Comparison of ENCODE assay signal across 10 cellular contexts in genomic region chr15:55254916-55255679, GRCh38. TPM values are rescaled to one million over a fixed set of nuclear protein-coding genes. Genes with fewer than 3 reads are reported as not detected.
A peak's percentile ranks its signal among the peaks of the same experiment; 100 is the strongest.
DNase-seq lines count a peak whose midpoint lies in the region; ATAC-seq, FAIRE-seq and TF ChIP-seq lines count a peak whose summit lies in the region.
"Had no signal": no experiment of that assay in that cellular context is flagged by ENCODE, and none has a peak within 500 bp of the region (broad histone marks: within the 10 kb centered on the region; RNA-seq: fewer than 3 reads in every experiment).

No MANE protein-coding gene starts in this region.

- no peaks in the 10 kb centered on the region for H3K9me3 ChIP-seq in liver (ENCODE audit: control insufficient read depth in 4 of 4, low read length in 3 of 4)
- H3K9me3 ChIP-seq in HepG2 (ENCODE audit: low read length): no peaks in the 10 kb centered on the region

- peak overlapping the region; percentile 91 for H3K27ac Mint-ChIP-seq in central memory CD8-positive, alpha-beta T cell (ENCODE audit: low read depth)

- peak overlapping the region in 1 of 2 donors; percentile 69 for H3K9ac ChIP-seq in liver (ENCODE audit: low read depth in 1 of 2, low read length in 2 of 2)
- no peak overlapping the region for H3K9ac ChIP-seq in HepG2 (ENCODE audit: insufficient read depth, low read depth, low read length)

- H3K4me1 Mint-ChIP-seq in central memory CD8-positive, alpha-beta T cell: peaks cover 77% of the 10 kb centered on the region

- no peak for TF ChIP-seq CTCF in liver (IDR thresholded peaks at IDR 0.05; ENCODE audit: low read depth, low read length, missing input control)
- TF ChIP-seq CTCF in HepG2 (CRISPR knock-in tag; IDR thresholded peaks at IDR 0.05): no peak

- 63% methylated on average over 4 of the region's 4 CpGs for WGBS in liver
- 68% methylated on average over 4 of the region's 4 CpGs for WGBS in HepG2 (ENCODE audit: low lambda C conversion rate)

- H3K36me3 ChIP-seq in liver (ENCODE audit: control insufficient read depth in 4 of 4, insufficient read depth in 3 of 4, low read depth in 1 of 4, low read length in 3 of 4): no peaks in the 10 kb centered on the region
- no peaks in the 10 kb centered on the region for H3K36me3 ChIP-seq in HepG2 (replicated peaks in 1 of 2; ENCODE audit: control insufficient read depth in 1 of 2, insufficient read depth in 2 of 2, low read length in 2 of 2)

- BruUV-seq in HepG2 (replicated peaks; lab: Mats Ljungman, UMichigan): no TSS peak

- peak overlapping the region; percentile 26 to 30 (median 27) for H3K4me3 ChIP-seq in liver (ENCODE audit: low read depth in 1 of 3, low read length in 3 of 3)
- H3K4me3 ChIP-seq in HepG2 (replicated peaks in 1 of 3; ENCODE audit: insufficient read depth in 1 of 3, low read depth in 2 of 3, low read length in 3 of 3): no peak overlapping the region

- H3K27me3 ChIP-seq in liver (ENCODE audit: control insufficient read depth in 4 of 4, insufficient read depth in 4 of 4, low read length in 3 of 4): no peaks in the 10 kb centered on the region
- H3K27me3 ChIP-seq in HepG2 (ENCODE audit: control insufficient read depth in 1 of 2, insufficient read depth in 2 of 2, low read length in 2 of 2): no peaks in the 10 kb centered on the region

- POLR2A ChIA-PET in HepG2 (lab: Yijun Ruan, JAX): no interaction called here

- H3K27ac ChIP-seq in liver (ENCODE audit: low read depth in 1 of 2, low read length in 2 of 2) (peak overlapping the region; percentile 49 to 63), HepG2 (ENCODE audit: extremely low read length, insufficient read depth, low read length) (no peak overlapping the region), caudate nucleus (ENCODE audit: low read depth, low read length) (no peak overlapping the region)

- no peaks in the 10 kb centered on the region for H3K79me2 ChIP-seq in HepG2 (ENCODE audit: insufficient read depth, low read length)

- no peaks in the 10 kb centered on the region for H3K9me3 Mint-ChIP-seq in central memory CD8-positive, alpha-beta T cell

- in situ Hi-C loops in HepG2 (cut with HindIII; ENCODE audit: extremely low pct_ligation_motif_present, low pct_unique_long_range_greater_than_20kb): no loop called here

- peak overlapping the region; percentile 83 for H3K4me3 Mint-ChIP-seq in central memory CD8-positive, alpha-beta T cell

- H3K4me2 ChIP-seq in HepG2 (ENCODE audit: low read depth, low read length): no peak overlapping the region

- intact Hi-C loops in HepG2 (cut with micrococcal nuclease; ENCODE audit: unreplicated experiment): no loop called here

- no peak for DNase-seq in HepG2 (ENCODE audit: low spot score)
- no peak for DNase-seq in central memory CD8-positive, alpha-beta T cell (ENCODE audit: low spot score in 2 of 2)
- DNase-seq in Ammon's horn (ENCODE audit: low spot score): no peak
- DNase-seq in caudate nucleus (lab: John Stamatoyannopoulos, UW): no peak
- DNase-seq: H7, NCI-H524 had no signal

- CTCF ChIA-PET in HepG2 (lab: Yijun Ruan, JAX; ENCODE audit: low intra/inter-chr PET ratio, low total read pairs): no interaction called here

- TF ChIP-seq EP300 in HepG2 (IDR thresholded peaks at IDR 0.05; ENCODE audit: low read depth in 2 of 2, low read length in 2 of 2) (no peak), HepG2 (CRISPR knock-in tag; IDR thresholded peaks at IDR 0.05; ENCODE audit: borderline replicate concordance) (no peak)

- no peak for FAIRE-seq in HepG2 (lab: Jason Lieb, UNC)

- TF ChIP-seq POLR2A in HepG2 (IDR thresholded peaks at IDR 0.05; ENCODE audit: insufficient read depth in 1 of 2, low read depth in 2 of 2, low read length in 2 of 2): no peak

- H4K20me1 ChIP-seq in HepG2 (ENCODE audit: insufficient read depth, low read length): no peaks in the 10 kb centered on the region

- H3K4me1 ChIP-seq in liver (ENCODE audit: control insufficient read depth in 4 of 4, insufficient read depth in 4 of 4, low read length in 3 of 4) (peaks cover 11 to 50% (median 31%) of the 10 kb centered on the region in 4 donors), HepG2 (ENCODE audit: insufficient read depth, low read length) (peaks cover 26% of the 10 kb centered on the region)

- H2AFZ ChIP-seq in HepG2 (ENCODE audit: low read length): no peak overlapping the region

- H3K36me3 Mint-ChIP-seq in central memory CD8-positive, alpha-beta T cell (ENCODE audit: insufficient read depth): peaks cover 6% of the 10 kb centered on the region

- ATAC-seq in HepG2 (no peak), HG03565 (IDR thresholded peaks at IDR 0.05; ENCODE audit: unreplicated experiment) (peak; percentile 38), HG03139 (IDR thresholded peaks at IDR 0.05; ENCODE audit: unreplicated experiment) (no peak), HG03521 (IDR thresholded peaks at IDR 0.05; ENCODE audit: unreplicated experiment) (no peak)
- peak; percentile 29 for ATAC-seq in central memory CD8-positive, alpha-beta T cell (replicated peaks; ENCODE audit: extremely low read depth, poor library complexity, severe bottlenecking)

- H3K27me3 Mint-ChIP-seq in central memory CD8-positive, alpha-beta T cell: no peaks in the 10 kb centered on the region

- TF ChIP-seq RAD21 in liver (IDR thresholded peaks at IDR 0.05) (no peak), HepG2 (CRISPR knock-in tag; IDR thresholded peaks at IDR 0.05) (no peak)

TF ChIP-seq in liver, 16 proteins besides CTCF, POLR2A, EP300 and RAD21 (continues in another document):
- TF ChIP-seq SP1 (IDR thresholded peaks at IDR 0.05) (no peak), HNF4G (IDR thresholded peaks at IDR 0.05) (no peak), GABPA (IDR thresholded peaks at IDR 0.05 in 1 of 2, conservative IDR thresholded peaks at IDR 0.05 in 1 of 2) (no peak)
- TF ChIP-seq, protein P1, sequence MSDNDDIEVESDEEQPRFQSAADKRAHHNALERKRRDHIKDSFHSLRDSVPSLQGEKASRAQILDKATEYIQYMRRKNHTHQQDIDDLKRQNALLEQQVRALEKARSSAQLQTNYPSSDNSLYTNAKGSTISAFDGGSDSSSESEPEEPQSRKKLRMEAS (IDR thresholded peaks at IDR 0.05): no peak

TF ChIP-seq in HepG2, 621 proteins besides CTCF, POLR2A, EP300 and RAD21 (continues in another document):
- no peak for TF ChIP-seq ATAD3A (CRISPR knock-in tag; IDR thresholded peaks at IDR 0.05)
- TF ChIP-seq ZNF430 (CRISPR knock-in tag; IDR thresholded peaks at IDR 0.05): no peak

RNA-seq across cellular contexts. Expression of gene RAB27A, which starts 34.5 kb away (rescaled TPM):
- total RNA-seq in liver (10 to 100 TPM in 1 of 2 donors, 1 to 10 TPM in 1; 6.4 to 28.4 TPM), HepG2 (2016; rRNA removed; fragmentation: Illumina TruSeq; extraction: Trizol) (3.4 and 5.8 TPM in 2 replicates)
- polyA plus RNA-seq in liver (10 to 100 TPM; 21.5 to 30.8 TPM), HepG2 (2011; rRNA removed) (6.0 and 8.1 TPM in 2 replicates)
- 10.6 and 11.9 TPM in 2 replicates for total RNA-seq in HepG2 (2016; cell fraction: cytosol; rRNA removed; fragmentation: Illumina TruSeq; extraction: Trizol; ENCODE audit: low read depth)
- 4.0 and 6.0 TPM in 2 replicates for total RNA-seq in HepG2 (2016; cell fraction: insoluble cytoplasmic fraction; rRNA removed; fragmentation: Illumina TruSeq; extraction: Trizol)
- 4.3 and 5.3 TPM in 2 replicates for total RNA-seq in HepG2 (2016; cell fraction: membrane; rRNA removed; fragmentation: Illumina TruSeq; extraction: Trizol)
- 2.1 and 5.3 TPM in 2 replicates for total RNA-seq in HepG2 (2016; cell fraction: nucleus; rRNA removed; fragmentation: Illumina TruSeq; extraction: Trizol)
- 4.0 and 7.4 TPM in 2 replicates for polyA plus RNA-seq in HepG2 (2011; cell fraction: cytosol; rRNA removed)
- 2.2 and 3.0 TPM in 2 replicates for polyA plus RNA-seq in HepG2 (2011; cell fraction: nucleus; rRNA removed)
- 5.9 and 6.5 TPM in 2 replicates for polyA plus RNA-seq in HepG2 (2012)
- polyA plus RNA-seq in HepG2 (2016; cell fraction: cytosol; fragmentation: Illumina TruSeq; extraction: Trizol; ENCODE audit: low read depth): 3.2 and 5.3 TPM in 2 replicates
- 18.4 and 18.6 TPM in 2 replicates for polyA plus RNA-seq in HepG2 (2016; cell fraction: insoluble cytoplasmic fraction; fragmentation: Illumina TruSeq; extraction: Trizol; ENCODE audit: low read depth)
- 6.3 and 6.6 TPM in 2 replicates for polyA plus RNA-seq in HepG2 (2016; cell fraction: membrane; fragmentation: Illumina TruSeq; extraction: Trizol; ENCODE audit: low read depth)
- 9.7 and 9.9 TPM in 2 replicates for polyA plus RNA-seq in HepG2 (2016; cell fraction: nucleus; fragmentation: Illumina TruSeq; extraction: Trizol; ENCODE audit: insufficient read depth, low read depth)
- polyA minus RNA-seq in HepG2 (2011; rRNA and poly(A)+ RNA removed; ENCODE audit: low replicate concordance): 2.0 and 8.1 TPM in 2 replicates
- 3.1 and 6.7 TPM in 2 replicates for polyA minus RNA-seq in HepG2 (2011; cell fraction: cytosol; rRNA and poly(A)+ RNA removed)
- polyA minus RNA-seq in HepG2 (2011; cell fraction: nucleus; rRNA and poly(A)+ RNA removed): 6.2 and 7.3 TPM in 2 replicates

RNA-seq across cellular contexts. Expression of gene RSL24D1, which starts 58.4 kb away (rescaled TPM):
- total RNA-seq in liver: 10 to 100 TPM; 17.4 to 33.3 TPM
- 10 to 100 TPM; 13.3 to 28.9 TPM for polyA plus RNA-seq in liver
- 100.0 and 153 TPM in 2 replicates for total RNA-seq in HepG2 (2016; rRNA removed; fragmentation: Illumina TruSeq; extraction: Trizol)
- total RNA-seq in HepG2 (2016; cell fraction: cytosol; rRNA removed; fragmentation: Illumina TruSeq; extraction: Trizol; ENCODE audit: low read depth): 44.2 and 54.5 TPM in 2 replicates
- total RNA-seq in HepG2 (2016; cell fraction: insoluble cytoplasmic fraction; rRNA removed; fragmentation: Illumina TruSeq; extraction: Trizol): 100 and 163 TPM in 2 replicates
- 83.0 and 101 TPM in 2 replicates for total RNA-seq in HepG2 (2016; cell fraction: membrane; rRNA removed; fragmentation: Illumina TruSeq; extraction: Trizol)
- 54.6 and 54.9 TPM in 2 replicates for total RNA-seq in HepG2 (2016; cell fraction: nucleus; rRNA removed; fragmentation: Illumina TruSeq; extraction: Trizol)
- 43.0 and 58.8 TPM in 2 replicates for polyA plus RNA-seq in HepG2 (2011; rRNA removed)
- polyA plus RNA-seq in HepG2 (2011; cell fraction: cytosol; rRNA removed): 19.6 and 32.8 TPM in 2 replicates
- polyA plus RNA-seq in HepG2 (2011; cell fraction: nucleus; rRNA removed): 7.7 and 13.5 TPM in 2 replicates
- 125 and 131 TPM in 2 replicates for polyA plus RNA-seq in HepG2 (2012)
- polyA plus RNA-seq in HepG2 (2016; cell fraction: cytosol; fragmentation: Illumina TruSeq; extraction: Trizol; ENCODE audit: low read depth): 43.0 and 46.1 TPM in 2 replicates
- 151 and 165 TPM in 2 replicates for polyA plus RNA-seq in HepG2 (2016; cell fraction: insoluble cytoplasmic fraction; fragmentation: Illumina TruSeq; extraction: Trizol; ENCODE audit: low read depth)
- 70.7 and 77.2 TPM in 2 replicates for polyA plus RNA-seq in HepG2 (2016; cell fraction: membrane; fragmentation: Illumina TruSeq; extraction: Trizol; ENCODE audit: low read depth)
- polyA plus RNA-seq in HepG2 (2016; cell fraction: nucleus; fragmentation: Illumina TruSeq; extraction: Trizol; ENCODE audit: insufficient read depth, low read depth): 62.7 and 62.9 TPM in 2 replicates
- polyA minus RNA-seq in HepG2 (2011; rRNA and poly(A)+ RNA removed; ENCODE audit: low replicate concordance): 9.3 and 18.4 TPM in 2 replicates
- polyA minus RNA-seq in HepG2 (2011; cell fraction: cytosol; rRNA and poly(A)+ RNA removed): 26.4 and 32.4 TPM in 2 replicates
- 63.2 and 70.6 TPM in 2 replicates for polyA minus RNA-seq in HepG2 (2011; cell fraction: nucleus; rRNA and poly(A)+ RNA removed)

Comparison
In these comparisons a context has a peak if more than half of its experiments do, and no peak if none do; other contexts are left out.
1. H3K27ac ChIP-seq: peak in liver (2 of 2); none in HepG2 (single experiment) and caudate nucleus (single experiment).
2. H3K4me3 ChIP-seq: peak in liver (3 of 3); none in HepG2 (0 of 3).
3. ATAC-seq: peak in HG03565 (single experiment) and central memory CD8-positive, alpha-beta T cell (single experiment); none in HepG2 (single experiment), HG03139 (single experiment) and HG03521 (single experiment).